In the genomic region with DNA sequence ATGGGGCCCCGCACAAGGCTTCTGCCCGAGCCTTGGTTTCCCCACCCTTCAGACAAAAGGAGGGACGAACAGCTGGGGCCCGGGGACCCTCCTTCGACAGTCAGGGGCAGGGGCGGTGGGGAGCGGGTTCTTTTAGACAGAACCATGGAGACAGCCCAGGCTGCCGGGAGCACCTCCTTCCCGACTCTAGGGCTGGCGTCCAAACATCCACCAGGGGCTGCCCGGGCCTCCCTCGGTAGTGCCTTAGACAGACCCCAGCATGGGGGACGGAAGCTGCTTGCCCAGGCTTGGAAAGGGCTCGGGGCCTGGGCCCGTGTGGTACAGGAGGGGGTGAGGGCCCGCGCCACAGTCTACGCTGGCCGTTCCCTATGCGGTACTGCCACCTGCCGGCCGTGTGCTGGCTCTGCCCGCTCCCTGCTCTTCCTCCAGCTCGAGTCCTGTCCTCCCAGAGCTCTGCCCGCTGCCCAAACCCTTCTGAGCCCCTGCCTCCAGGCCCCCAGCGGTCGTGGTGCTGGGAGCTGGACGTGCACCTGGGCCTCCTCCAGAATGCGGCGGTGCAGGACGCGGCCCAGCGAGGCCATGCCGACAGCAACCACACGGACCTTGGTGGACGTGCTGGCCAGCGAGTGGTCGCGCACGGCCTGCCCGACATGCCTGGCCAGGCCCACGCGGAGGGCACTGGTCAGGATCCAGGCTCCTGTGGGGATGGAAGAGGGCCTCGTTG, we compare ENCODE assay signal across 7 cellular contexts. TPM values are rescaled to one million over a fixed set of nuclear protein-coding genes. Genes with fewer than 3 reads are reported as not detected.
DNase-seq lines count a peak whose midpoint lies in the region; ATAC-seq and TF ChIP-seq lines count a peak whose summit lies in the region.

No MANE protein-coding gene starts in this region.

- TF ChIP-seq CTCF in GM13977 (IDR thresholded peaks at IDR 0.05; ENCODE audit: extremely low read depth, insufficient read depth, missing control alignments) (peak; percentile 99), neural crest cell (conservative IDR thresholded peaks at IDR 0.05) (peak; percentile 93)

- no peak overlapping the region for H3K27ac Mint-ChIP-seq in activated T-cell treated with anti-CD3 and anti-CD28 coated beads, Interleukin-2, amount 50 U/mL, for 72 hours
- H3K27ac Mint-ChIP-seq in neural crest cell (ENCODE audit: unreplicated experiment): no peak overlapping the region

- H3K4me1 Mint-ChIP-seq in activated T-cell treated with anti-CD3 and anti-CD28 coated beads, Interleukin-2, amount 50 U/mL, for 72 hours (ENCODE audit: low read depth): no peaks in the 10 kb centered on the region
- H3K4me1 Mint-ChIP-seq in neural crest cell: no peaks in the 10 kb centered on the region

- in situ Hi-C loops in GM13977 (cut with MboI; ENCODE audit: low pct_unique_long_range_greater_than_20kb, low sequenced_read_pairs, unreplicated experiment): loop anchor here (10.0 to 25.0 kb wide), 2 partner anchors 233 to 474 kb away; no protein-coding TSS in a partner anchor
- in situ Hi-C loops in KBM-7 (cut with MboI; ENCODE audit: low pct_unique_long_range_greater_than_20kb, low sequenced_read_pairs): no loop called here

- no peaks in the 10 kb centered on the region for H3K36me3 Mint-ChIP-seq in activated T-cell treated with anti-CD3 and anti-CD28 coated beads, Interleukin-2, amount 50 U/mL, for 72 hours (ENCODE audit: insufficient read depth in 2 of 2)
- no peaks in the 10 kb centered on the region for H3K36me3 Mint-ChIP-seq in neural crest cell (ENCODE audit: low read depth)

- DNase-seq in GM13977 (ENCODE audit: low spot score): peak; percentile 97
- DNase-seq in KBM-7: peak; percentile 82
- DNase-seq in activated T-cell treated with anti-CD3 and anti-CD28 coated beads, Interleukin-2, amount 50 U/mL, for 72 hours: peak; percentile 79 to 81
- DNase-seq in fibroblast of peridontal ligament (ENCODE audit: extremely low read depth): peak; percentile 61
- DNase-seq in neural crest cell (ENCODE audit: low read depth, low spot score): peak; percentile 75
- DNase-seq in stimulated activated naive CD8-positive, alpha-beta T cell treated with anti-CD3 and anti-CD28 coated beads, Interleukin-15, Interleukin-2, amounts not matched to agents 100 U/mL and 50 U/mL, for 24 hours: peak; percentile 79

- peak; percentile 94 to 95 for ATAC-seq in activated T-cell treated with anti-CD3 and anti-CD28 coated beads, Interleukin-2, amount 50 U/mL, for 72 hours (replicated peaks in 1 of 2)
- peak; percentile 89 for ATAC-seq in stimulated activated naive CD8-positive, alpha-beta T cell treated with anti-CD3 and anti-CD28 coated beads, Interleukin-15, Interleukin-2, amounts not matched to agents 100 U/mL and 50 U/mL, for 24 hours

- H3K4me3 Mint-ChIP-seq in activated T-cell treated with anti-CD3 and anti-CD28 coated beads, Interleukin-2, amount 50 U/mL, for 72 hours: no peak overlapping the region
- H3K4me3 Mint-ChIP-seq in neural crest cell: no peak overlapping the region

- no peaks in the 10 kb centered on the region for H3K9me3 Mint-ChIP-seq in activated T-cell treated with anti-CD3 and anti-CD28 coated beads, Interleukin-2, amount 50 U/mL, for 72 hours
- no peaks in the 10 kb centered on the region for H3K9me3 Mint-ChIP-seq in neural crest cell

- no peaks in the 10 kb centered on the region for H3K27me3 Mint-ChIP-seq in activated T-cell treated with anti-CD3 and anti-CD28 coated beads, Interleukin-2, amount 50 U/mL, for 72 hours (ENCODE audit: low read depth)
- H3K27me3 Mint-ChIP-seq in neural crest cell (ENCODE audit: low read depth): no peaks in the 10 kb centered on the region

TF ChIP-seq in PFSK-1, 5 proteins besides CTCF, POLR2A, EP300 and RAD21:
- TF ChIP-seq SIN3A (IDR thresholded peaks at IDR 0.05; ENCODE audit: borderline replicate concordance, insufficient read depth, low read length): no peak
- TF ChIP-seq FOXP2 (optimal IDR thresholded peaks at IDR 0.05; ENCODE audit: borderline replicate concordance, extremely low read depth, extremely low read length, insufficient read depth): peak; percentile 75
- no peak for TF ChIP-seq TAF1 (IDR thresholded peaks at IDR 0.05; ENCODE audit: borderline replicate concordance, insufficient read depth, low read length)

RNA-seq across cellular contexts. Expression of gene TSSC4, which starts 20.1 kb away (rescaled TPM):
- polyA plus RNA-seq in PFSK-1 (2012; ENCODE audit: insufficient read length, low read depth): 156 TPM
- 10 to 100 TPM; 50.6 to 52.2 TPM for total RNA-seq in activated T-cell treated with anti-CD3 and anti-CD28 coated beads, Interleukin-2, amount 50 U/mL, for 72 hours
- total RNA-seq in neural crest cell: 48.8 and 60.1 TPM in 2 replicates

RNA-seq across cellular contexts. Expression of gene TRPM5, which starts 23.6 kb away (rescaled TPM):
- polyA plus RNA-seq in PFSK-1 (2012; ENCODE audit: insufficient read length, low read depth): not detected
- total RNA-seq in activated T-cell treated with anti-CD3 and anti-CD28 coated beads, Interleukin-2, amount 50 U/mL, for 72 hours: under 1 TPM in 1 of 2 donors, not detected in 1; 0.07 TPM
- total RNA-seq in neural crest cell: 0.09 TPM in 2 replicates

RNA-seq across cellular contexts. Expression of gene KCNQ1, which starts 24.1 kb away (rescaled TPM):
- polyA plus RNA-seq in PFSK-1 (2012; ENCODE audit: insufficient read length, low read depth): not detected
- total RNA-seq in activated T-cell treated with anti-CD3 and anti-CD28 coated beads, Interleukin-2, amount 50 U/mL, for 72 hours: 10 to 100 TPM; 11.4 TPM
- total RNA-seq in neural crest cell: 0.86 and 0.91 TPM in 2 replicates

RNA-seq across cellular contexts. Expression of gene CD81, which starts 43.6 kb away (rescaled TPM):
- polyA plus RNA-seq in PFSK-1 (2012; ENCODE audit: insufficient read length, low read depth): 435 TPM
- 100 to 1,000 TPM; 116 to 122 TPM for total RNA-seq in activated T-cell treated with anti-CD3 and anti-CD28 coated beads, Interleukin-2, amount 50 U/mL, for 72 hours
- 211 and 225 TPM in 2 replicates for total RNA-seq in neural crest cell

Comparison
In these comparisons a context has a peak if more than half of its experiments do, and no peak if none do; other contexts are left out.
1. Peak in every context shown above with its lines: DNase-seq and ATAC-seq.